In genomic region chr2:96143848-96144480, GRCh38 we compare ENCODE assay signal across 7 cellular contexts. TPM values are rescaled to one million over a fixed set of nuclear protein-coding genes. Genes with fewer than 3 reads are reported as not detected.
DNase-seq lines count a peak whose midpoint lies in the region; ATAC-seq and TF ChIP-seq lines count a peak whose summit lies in the region.

No MANE protein-coding gene starts in this region.

- no peak for TF ChIP-seq EP300 in suprapubic skin (IDR thresholded peaks at IDR 0.05)

- H3K27ac ChIP-seq in suprapubic skin, result no peak overlapping the region

- H3K9me3 ChIP-seq in suprapubic skin, result no peaks in the 10 kb centered on the region

- H3K4me3 ChIP-seq in suprapubic skin, result peak overlapping the region; percentile 69

- H3K27me3 ChIP-seq in suprapubic skin, result no peaks in the 10 kb centered on the region

- in situ Hi-C loops in GM13977 (cut with MboI; ENCODE audit: low pct_unique_long_range_greater_than_20kb, low sequenced_read_pairs, unreplicated experiment), result no loop called here

- no peak for ATAC-seq in HG03469 (IDR thresholded peaks at IDR 0.05; ENCODE audit: unreplicated experiment)

- 89% methylated on average over 14 of the region's 23 CpGs for WGBS in suprapubic skin

- no peaks in the 10 kb centered on the region for H3K36me3 ChIP-seq in suprapubic skin

- TF ChIP-seq POLR2A in suprapubic skin (IDR thresholded peaks at IDR 0.05), result no peak

- TF ChIP-seq CTCF in GM13977 (IDR thresholded peaks at IDR 0.05; ENCODE audit: extremely low read depth, insufficient read depth, missing control alignments) (peak; percentile 10), suprapubic skin (IDR thresholded peaks at IDR 0.05) (peak in 1 of 2 donors; percentile 11)

- DNase-seq in GM13977 (ENCODE audit: low spot score) (peak; percentile 62), NCI-H2171 (lab: John Stamatoyannopoulos, UW) (peak; percentile 50), left kidney (ENCODE audit: low read depth, low spot score) (peak; percentile 61), suprapubic skin (ENCODE audit: low spot score in 2 of 2) (peak in 1 of 2 donors; percentile 61), NCI-H82 (lab: John Stamatoyannopoulos, UW) (no peak)
- peak; percentile 48 for DNase-seq in activated naive CD4-positive, alpha-beta T cell treated with Interleukin-2 at 50 U/mL for 16 hours

- peaks cover 54% of the 10 kb centered on the region for H3K4me1 ChIP-seq in suprapubic skin

RNA-seq across cellular contexts. Expression of gene DUSP2, which starts 1.3 kb away (rescaled TPM):
- total RNA-seq in suprapubic skin, result 100 to 1,000 TPM in 1 of 4 donors, 10 to 100 TPM in 3; 26.0 to 124 (median 74.1) TPM

RNA-seq across cellular contexts. Expression of gene ASTL, which starts 5.7 kb away (rescaled TPM):
- total RNA-seq in suprapubic skin, result 1 to 10 TPM in 1 of 4 donors, under 1 TPM in 1, not detected in 2; 0.87 to 1.7 TPM

RNA-seq across cellular contexts. Expression of gene ADRA2B, which starts 27.6 kb away (rescaled TPM):
- total RNA-seq in suprapubic skin, result 1 to 10 TPM in 2 of 4 donors, under 1 TPM in 2; 0.93 to 3.6 (median 1.2) TPM
